17 cellular contexts compared by ENCODE assay signal in genomic region chr10:71900441-71901180, GRCh38. TPM values are rescaled to one million over a fixed set of nuclear protein-coding genes. Genes with fewer than 3 reads are reported as not detected.
DNase-seq lines count a peak whose midpoint lies in the region; ATAC-seq, FAIRE-seq and TF ChIP-seq lines count a peak whose summit lies in the region.
"Had no signal": no experiment of that assay in that cellular context is flagged by ENCODE, and none has a peak within 500 bp of the region (broad histone marks: within the 10 kb centered on the region; RNA-seq: fewer than 3 reads in every experiment).

No MANE protein-coding gene starts in this region.

- ATAC-seq in left lung, result peak; percentile 4

- intact Hi-C loops in left lung (cut with DNase I), result no loop called here
- intact Hi-C loops in thyroid gland (cut with DNase I), result loop anchor here (5.0 kb wide), 1 partner anchor 52 kb away; no protein-coding TSS in a partner anchor

- no peaks in the 10 kb centered on the region for H3K27me3 ChIP-seq in bronchial epithelial cell (ENCODE audit: control insufficient read depth, insufficient read depth, low read length)
- no peaks in the 10 kb centered on the region for H3K27me3 ChIP-seq in left lung
- H3K27me3 ChIP-seq in thyroid gland, result no peaks in the 10 kb centered on the region

- no peak for FAIRE-seq in bronchial epithelial cell (lab: Jason Lieb, UNC)
- FAIRE-seq: G401.6, GM12892, H54 had no signal

- H3K9me3 ChIP-seq in left lung, result no peaks in the 10 kb centered on the region
- no peaks in the 10 kb centered on the region for H3K9me3 ChIP-seq in thyroid gland

- DNase-seq in bronchial epithelial cell (ENCODE audit: low read depth), result peak; percentile 9
- DNase-seq in left lung, result no peak
- peak in 1 of 2 donors; percentile 50 for DNase-seq in thyroid gland
- no peak for DNase-seq in NCI-H1092 (lab: John Stamatoyannopoulos, UW)
- DNase-seq in ureter (ENCODE audit: low spot score), result no peak
- no peak for DNase-seq in activated CD4-positive, CD25-positive, alpha-beta regulatory T cell (lab: John Stamatoyannopoulos, UW)
- DNase-seq: C1 segment of cervical spinal cord; Calu3; CD4-positive, alpha-beta memory T cell; COR-L47; DMS153; DND-41; GOT3; HCEC 1CT had no signal

- TF ChIP-seq CTCF in bronchial epithelial cell (IDR thresholded peaks at IDR 0.05; ENCODE audit: insufficient read depth, low read length, severe bottlenecking) (no peak), left lung (IDR thresholded peaks at IDR 0.05) (no peak), thyroid gland (IDR thresholded peaks at IDR 0.05) (no peak)

- H3K27ac ChIP-seq in left lung (no peak overlapping the region), thyroid gland (peak overlapping the region; percentile 86 to 98 (median 94))

- no peak for TF ChIP-seq POLR2A in thyroid gland (IDR thresholded peaks at IDR 0.05)

- H3K36me3 ChIP-seq in bronchial epithelial cell (ENCODE audit: control insufficient read depth, insufficient read depth, low read length) (no peaks in the 10 kb centered on the region), left lung (no peaks in the 10 kb centered on the region), thyroid gland (no peaks in the 10 kb centered on the region)

- H3K4me1 ChIP-seq in left lung, result peaks cover 0 to 10% of the 10 kb centered on the region in 2 donors
- peaks cover 9 to 20% of the 10 kb centered on the region in 2 donors for H3K4me1 ChIP-seq in thyroid gland

- no peak overlapping the region for H3K4me3 ChIP-seq in bronchial epithelial cell (ENCODE audit: low read depth, low read length)
- no peak overlapping the region for H3K4me3 ChIP-seq in left lung
- H3K4me3 ChIP-seq in thyroid gland (replicated peaks in 1 of 3), result no peak overlapping the region

- WGBS in thyroid gland, 2 donors, result 92% methylated on average over 12 to 14 of the region's 14 CpGs

RNA-seq across cellular contexts. Expression of gene PSAP, which starts 49.6 kb away (rescaled TPM):
- 1,098 and 1,124 TPM in 2 replicates for total RNA-seq in bronchial epithelial cell
- 1,000 to 10,000 TPM; 1,484 to 1,668 TPM for total RNA-seq in left lung
- total RNA-seq in thyroid gland, result 1,000 to 10,000 TPM in 3 of 4 donors, 100 to 1,000 TPM in 1; 978 to 1,211 (median 1,123) TPM
- 737 TPM for total RNA-seq in ureter

Comparison
In these comparisons a context has a peak if more than half of its experiments do, and no peak if none do; other contexts are left out.
1. H3K27ac ChIP-seq: peak in thyroid gland (3 of 3); none in left lung (0 of 2).